Comparison of ENCODE assay signal across 35 cellular contexts in genomic region chr19:9967326-9967725, GRCh38. TPM values are rescaled to one million over a fixed set of nuclear protein-coding genes. Genes with fewer than 3 reads are reported as not detected.
"Had no signal": no experiment of that assay in that cellular context is flagged by ENCODE, and none has a peak within 500 bp of the region (broad histone marks: within the 10 kb centered on the region; RNA-seq: fewer than 3 reads in every experiment).

No MANE protein-coding gene starts in this region.

- H3K4me3 ChIP-seq: gastroesophageal sphincter, lung, sigmoid colon, smooth muscle cell, testis, uterus had no signal

- H3K36me3 ChIP-seq: uterus had no signal

- H3K4me1 Mint-ChIP-seq: brain, neural crest cell had no signal

- H3K4me1 ChIP-seq: gastroesophageal sphincter, sigmoid colon, testis, uterus had no signal

- H3K27ac Mint-ChIP-seq: activated CD4-positive, alpha-beta T cell treated with anti-CD3 and anti-CD28 coated beads, Interleukin-2, amount 10 ng/mL, durations not matched to agents 7 days and 5 days; activated CD8-positive, alpha-beta memory T cell treated with anti-CD3 and anti-CD28 coated beads, Interleukin-2, amount 10 ng/mL, durations not matched to agents 7 days and 5 days; activated CD8-positive, alpha-beta T cell treated with anti-CD3 and anti-CD28 coated beads for 36 hours; activated T-helper 1 cell treated with anti-CD3 and anti-CD28 coated beads, Interleukin-12 subunit alpha, Interleukin-12 subunit beta, Interleukin-2, Interleukin-4 antibody, amounts not matched to agents 30 ng/mL and 10 ng/mL and 1 ng/mL, durations not matched to agents 14 hours and 24 hours and 36 hours; progenitor cell of endocrine pancreas; T-helper 2 cell treated with Interferon-gamma antibody and Interleukin-4, amounts not matched to agents 5 μg/mL and 100 μg/mL, for 36 hours had no signal

- H3K27ac ChIP-seq: gastroesophageal sphincter, sigmoid colon, testis, uterus, VCaP had no signal

- H3K27me3 ChIP-seq: testis, uterus had no signal

- H3K4me2 ChIP-seq: smooth muscle cell had no signal

- H3K9me3 Mint-ChIP-seq: activated CD4-positive, alpha-beta T cell treated with anti-CD3 and anti-CD28 coated beads, Interleukin-2, amount 10 ng/mL, durations not matched to agents 7 days and 5 days; activated CD8-positive, alpha-beta T cell treated with anti-CD3 and anti-CD28 coated beads for 36 hours; activated naive CD4-positive, alpha-beta T cell treated with anti-CD3 and anti-CD28 coated beads, Interleukin-2, amount 50 U/mL, for 24 hours; activated T-helper 1 cell treated with anti-CD3 and anti-CD28 coated beads, Interleukin-12 subunit alpha, Interleukin-12 subunit beta, Interleukin-2, Interleukin-4 antibody, amounts not matched to agents 30 ng/mL and 10 ng/mL and 1 ng/mL, durations not matched to agents 14 hours and 24 hours and 36 hours; neural crest cell; T-helper 2 cell treated with Interferon-gamma antibody and Interleukin-4, amounts not matched to agents 5 μg/mL and 100 μg/mL, for 36 hours had no signal

- H3K9me3 ChIP-seq: gastroesophageal sphincter, sigmoid colon, testis, uterus had no signal

- DNase-seq: activated CD4-positive, alpha-beta T cell treated with anti-CD3 and anti-CD28 coated beads, Interleukin-2, amount 10 ng/mL, durations not matched to agents 7 days and 5 days; activated CD4-positive, CD25-positive, alpha-beta regulatory T cell treated with anti-CD3 and anti-CD28 coated beads, Interleukin-2, amount 50 U/mL, for 72 hours; activated CD8-positive, alpha-beta memory T cell treated with anti-CD3 and anti-CD28 coated beads, Interleukin-2, amount 10 ng/mL, durations not matched to agents 7 days and 5 days; activated CD8-positive, alpha-beta T cell treated with anti-CD3 and anti-CD28 coated beads for 36 hours; activated gamma-delta T cell treated with Interleukin-2 at 50 U/mL for 16 hours; activated T-cell treated with anti-CD3 and anti-CD28 coated beads for 4 hours; anterior cingulate cortex; caudate nucleus; dermis blood vessel endothelial cell; effector CD8-positive, alpha-beta T cell; head of caudate nucleus; hypothalamus; naive thymus-derived CD4-positive, alpha-beta T cell; retina; sigmoid colon; stimulated activated CD4-positive, alpha-beta T cell treated with anti-CD3 and anti-CD28 coated beads, Interleukin-15, amount 100 ng/mL, for 24 hours; stimulated activated naive CD4-positive, alpha-beta T cell; testis; trophoblast cell; uterus had no signal

- H3K36me3 Mint-ChIP-seq: activated CD8-positive, alpha-beta memory T cell treated with anti-CD3 and anti-CD28 coated beads, Interleukin-2, amount 10 ng/mL, durations not matched to agents 7 days and 5 days; activated naive CD4-positive, alpha-beta T cell treated with anti-CD3 and anti-CD28 coated beads, Interleukin-2, amount 50 U/mL, for 24 hours; brain had no signal

- H3K4me3 Mint-ChIP-seq: activated CD4-positive, alpha-beta T cell treated with anti-CD3 and anti-CD28 coated beads, Interleukin-2, amount 10 ng/mL, durations not matched to agents 7 days and 5 days; activated CD8-positive, alpha-beta memory T cell treated with anti-CD3 and anti-CD28 coated beads, Interleukin-2, amount 10 ng/mL, durations not matched to agents 7 days and 5 days; activated CD8-positive, alpha-beta T cell treated with anti-CD3 and anti-CD28 coated beads for 36 hours; activated naive CD4-positive, alpha-beta T cell treated with anti-CD3 and anti-CD28 coated beads, Interleukin-2, amount 50 U/mL, for 24 hours; activated T-helper 1 cell treated with anti-CD3 and anti-CD28 coated beads, Interleukin-12 subunit alpha, Interleukin-12 subunit beta, Interleukin-2, Interleukin-4 antibody, amounts not matched to agents 30 ng/mL and 10 ng/mL and 1 ng/mL, durations not matched to agents 14 hours and 24 hours and 36 hours; brain; neural crest cell; T-helper 2 cell treated with Interferon-gamma antibody and Interleukin-4, amounts not matched to agents 5 μg/mL and 100 μg/mL, for 36 hours had no signal

- FAIRE-seq: keratinocyte had no signal

- ATAC-seq: activated CD8-positive, alpha-beta memory T cell treated with anti-CD3 and anti-CD28 coated beads, Interleukin-2, amount 10 ng/mL, durations not matched to agents 7 days and 5 days; activated CD8-positive, alpha-beta T cell treated with anti-CD3 and anti-CD28 coated beads for 36 hours; gastroesophageal sphincter; left lobe of liver; naive thymus-derived CD4-positive, alpha-beta T cell had no signal

RNA-seq across cellular contexts. Expression of gene COL5A3, which starts 43.0 kb away (rescaled TPM):
- polyA plus RNA-seq: naive thymus-derived CD4-positive, alpha-beta T cell had no signal

RNA-seq across cellular contexts. Expression of gene RDH8, which starts 46.0 kb away (rescaled TPM):
- total RNA-seq: activated CD4-positive, alpha-beta T cell treated with anti-CD3 and anti-CD28 coated beads, Interleukin-2, amount 10 ng/mL, durations not matched to agents 7 days and 5 days; activated CD8-positive, alpha-beta memory T cell treated with anti-CD3 and anti-CD28 coated beads, Interleukin-2, amount 10 ng/mL, durations not matched to agents 7 days and 5 days; activated CD8-positive, alpha-beta T cell treated with anti-CD3 and anti-CD28 coated beads for 36 hours; activated T-helper 1 cell treated with anti-CD3 and anti-CD28 coated beads, Interleukin-12 subunit alpha, Interleukin-12 subunit beta, Interleukin-2, Interleukin-4 antibody, amounts not matched to agents 30 ng/mL and 10 ng/mL and 1 ng/mL, durations not matched to agents 14 hours and 24 hours and 36 hours; dermis blood vessel endothelial cell; gastroesophageal sphincter; left lobe of liver; lung; mesenteric fat pad; naive thymus-derived CD4-positive, alpha-beta T cell; neural crest cell; osteoblast; progenitor cell of endocrine pancreas; sigmoid colon; smooth muscle cell; uterus had no signal
- polyA plus RNA-seq: esophagus; keratinocyte; lung; naive thymus-derived CD4-positive, alpha-beta T cell; sigmoid colon; smooth muscle cell had no signal
